2 cellular contexts compared by ENCODE assay signal in the genomic region with DNA sequence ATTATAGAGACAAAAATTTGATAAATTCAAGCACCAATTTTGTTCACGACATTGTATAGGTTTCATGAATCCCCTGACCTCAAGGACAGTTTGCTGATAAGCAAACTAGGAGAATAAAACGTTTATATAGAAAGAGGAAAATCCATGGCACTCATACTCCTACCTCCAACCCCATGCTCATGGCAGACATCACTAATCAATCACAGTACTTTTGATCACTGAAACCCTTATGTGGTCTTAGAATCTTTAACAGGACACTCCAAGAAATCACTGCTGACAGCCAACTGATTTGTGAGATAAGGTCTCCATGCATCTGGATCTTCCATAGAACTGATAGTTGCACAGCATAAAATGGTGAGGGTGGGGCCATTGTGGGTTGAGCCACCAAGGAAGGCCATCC.
A peak's percentile ranks its signal among the peaks of the same experiment; 100 is the strongest.
TF ChIP-seq lines count a peak whose summit lies in the region.

No MANE protein-coding gene starts in this region.

TF ChIP-seq in HEK293, 187 proteins besides CTCF, POLR2A, EP300 and RAD21:
- TF ChIP-seq ZFP41 (tag by site-specific recombination; IDR thresholded peaks at IDR 0.05; ENCODE audit: borderline replicate concordance) (no peak), INSM2 (tag by site-specific recombination; IDR thresholded peaks at IDR 0.05) (no peak), ZNF391 (tag by site-specific recombination; IDR thresholded peaks at IDR 0.05; ENCODE audit: borderline replicate concordance, low read depth) (no peak), ZNF624 (tag by site-specific recombination; IDR thresholded peaks at IDR 0.05) (no peak), ZNF114 (tag by site-specific recombination; IDR thresholded peaks at IDR 0.05) (no peak), OSR2 (tag by site-specific recombination; IDR thresholded peaks at IDR 0.05) (no peak), ZNF324 (tag by site-specific recombination; IDR thresholded peaks at IDR 0.05) (no peak), ZNF335 (tag by site-specific recombination; conservative IDR thresholded peaks at IDR 0.05) (no peak), ZNF292 (tag by site-specific recombination; IDR thresholded peaks at IDR 0.05; ENCODE audit: borderline replicate concordance, low read depth) (no peak), ZNF561 (tag by site-specific recombination; IDR thresholded peaks at IDR 0.05; ENCODE audit: borderline replicate concordance) (no peak), KLF8 (tag by site-specific recombination; IDR thresholded peaks at IDR 0.05) (no peak), SETDB1 (IDR thresholded peaks at IDR 0.05; ENCODE audit: insufficient read length, low read length) (peak; percentile 56), ZBTB17 (tag by site-specific recombination; IDR thresholded peaks at IDR 0.05) (peak; percentile 61; the same call in 1 of the 2 replicates), ZNF132 (tag by site-specific recombination; IDR thresholded peaks at IDR 0.05; ENCODE audit: borderline replicate concordance) (no peak), ZNF23 (tag by site-specific recombination; IDR thresholded peaks at IDR 0.05; ENCODE audit: borderline replicate concordance) (peak; percentile 88; the same call in 1 of the 2 replicates), GLIS2 (tag by site-specific recombination; IDR thresholded peaks at IDR 0.05) (no peak)
- TF ChIP-seq, protein P1, sequence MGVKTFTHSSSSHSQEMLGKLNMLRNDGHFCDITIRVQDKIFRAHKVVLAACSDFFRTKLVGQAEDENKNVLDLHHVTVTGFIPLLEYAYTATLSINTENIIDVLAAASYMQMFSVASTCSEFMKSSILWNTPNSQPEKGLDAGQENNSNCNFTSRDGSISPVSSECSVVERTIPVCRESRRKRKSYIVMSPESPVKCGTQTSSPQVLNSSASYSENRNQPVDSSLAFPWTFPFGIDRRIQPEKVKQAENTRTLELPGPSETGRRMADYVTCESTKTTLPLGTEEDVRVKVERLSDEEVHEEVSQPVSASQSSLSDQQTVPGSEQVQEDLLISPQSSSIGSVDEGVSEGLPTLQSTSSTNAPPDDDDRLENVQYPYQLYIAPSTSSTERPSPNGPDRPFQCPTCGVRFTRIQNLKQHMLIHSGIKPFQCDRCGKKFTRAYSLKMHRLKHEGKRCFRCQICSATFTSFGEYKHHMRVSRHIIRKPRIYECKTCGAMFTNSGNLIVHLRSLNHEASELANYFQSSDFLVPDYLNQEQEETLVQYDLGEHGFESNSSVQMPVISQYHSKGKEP (tag by site-specific recombination; IDR thresholded peaks at IDR 0.05), result no peak
- TF ChIP-seq, protein P2, sequence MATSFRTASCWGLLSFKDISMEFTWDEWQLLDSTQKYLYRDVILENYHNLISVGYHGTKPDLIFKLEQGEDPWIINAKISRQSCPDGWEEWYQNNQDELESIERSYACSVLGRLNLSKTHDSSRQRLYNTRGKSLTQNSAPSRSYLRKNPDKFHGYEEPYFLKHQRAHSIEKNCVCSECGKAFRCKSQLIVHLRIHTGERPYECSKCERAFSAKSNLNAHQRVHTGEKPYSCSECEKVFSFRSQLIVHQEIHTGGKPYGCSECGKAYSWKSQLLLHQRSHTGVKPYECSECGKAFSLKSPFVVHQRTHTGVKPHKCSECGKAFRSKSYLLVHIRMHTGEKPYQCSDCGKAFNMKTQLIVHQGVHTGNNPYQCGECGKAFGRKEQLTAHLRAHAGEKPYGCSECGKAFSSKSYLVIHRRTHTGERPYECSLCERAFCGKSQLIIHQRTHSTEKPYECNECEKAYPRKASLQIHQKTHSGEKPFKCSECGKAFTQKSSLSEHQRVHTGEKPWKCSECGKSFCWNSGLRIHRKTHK (tag by site-specific recombination; IDR thresholded peaks at IDR 0.05), result no peak

TF ChIP-seq in GM12891, 5 proteins besides CTCF, POLR2A, EP300 and RAD21:
- TF ChIP-seq TAF1 (IDR thresholded peaks at IDR 0.05; ENCODE audit: low read depth, low read length), result no peak
- TF ChIP-seq PAX5 (IDR thresholded peaks at IDR 0.05; ENCODE audit: insufficient read depth, low read length, severe bottlenecking), result no peak
- no peak for TF ChIP-seq SPI1 (IDR thresholded peaks at IDR 0.05; ENCODE audit: low read depth, low read length)
- no peak for TF ChIP-seq POLR2AphosphoS5 (IDR thresholded peaks at IDR 0.05; ENCODE audit: low read depth, low read length)
- TF ChIP-seq POU2F2 (IDR thresholded peaks at IDR 0.05; ENCODE audit: low read depth, low read length), result no peak
